ENCODE assay signal across 13 cellular contexts in the genomic region with DNA sequence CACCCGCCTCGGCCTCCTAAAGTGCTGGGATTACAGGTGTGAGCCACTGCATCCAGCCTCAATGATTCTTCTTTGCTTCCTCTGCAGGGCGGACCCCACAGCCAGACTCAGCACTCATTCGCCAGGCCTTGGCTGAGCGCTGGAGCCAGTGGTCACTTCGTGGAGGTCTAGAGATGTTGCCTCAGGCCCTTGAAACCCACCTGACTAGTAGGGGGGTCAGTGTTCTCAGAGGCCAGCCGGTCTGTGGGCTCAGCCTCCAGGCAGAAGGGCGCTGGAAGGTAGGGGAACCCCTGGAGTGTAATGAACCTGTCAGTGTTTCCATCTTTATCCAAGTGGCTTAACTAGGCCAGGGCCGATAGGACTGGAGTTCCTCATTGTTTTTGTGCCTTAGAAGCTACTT.
"Had no signal": no experiment of that assay in that cellular context is flagged by ENCODE, and none has a peak within 500 bp of the region (broad histone marks: within the 10 kb centered on the region; RNA-seq: fewer than 3 reads in every experiment).

No MANE protein-coding gene starts in this region.

- H3K27ac ChIP-seq: epithelial cell of prostate, right atrium auricular region, transverse colon had no signal

- FAIRE-seq: small intestine had no signal

- ATAC-seq: activated CD4-positive, CD25-positive, alpha-beta regulatory T cell treated with anti-CD3 and anti-CD28 coated beads, Interleukin-2, amount 50 U/mL, for 24 hours; activated CD8-positive, alpha-beta T cell treated with anti-CD3 and anti-CD28 coated beads for 36 hours; effector memory CD8-positive, alpha-beta T cell had no signal

- DNase-seq: activated CD8-positive, alpha-beta memory T cell treated with anti-CD3 and anti-CD28 coated beads, Interleukin-2, amount 50 U/mL, for 4 hours; activated CD8-positive, alpha-beta T cell treated with anti-CD3 and anti-CD28 coated beads for 36 hours; caudate nucleus; effector memory CD8-positive, alpha-beta T cell; kidney glomerular epithelial cell; SHP77 treated with DMSO at 0.1 percent for 48 hours; small intestine; substantia nigra; transverse colon had no signal

- H3K4me3 Mint-ChIP-seq: dendritic cell treated with granulocyte-macrophage colony-stimulating factor and Interleukin-4, amounts not matched to agents 40 ng/mL and 50 ng/mL, for 4 days had no signal

- H3K9me3 ChIP-seq: right atrium auricular region, transverse colon had no signal

- H3K4me3 ChIP-seq: right atrium auricular region, transverse colon had no signal

- H3K27me3 Mint-ChIP-seq: activated CD8-positive, alpha-beta T cell treated with anti-CD3 and anti-CD28 coated beads for 36 hours; dendritic cell treated with granulocyte-macrophage colony-stimulating factor and Interleukin-4, amounts not matched to agents 40 ng/mL and 50 ng/mL, for 4 days; effector memory CD8-positive, alpha-beta T cell had no signal

- H3K27ac Mint-ChIP-seq: dendritic cell treated with granulocyte-macrophage colony-stimulating factor and Interleukin-4, amounts not matched to agents 40 ng/mL and 50 ng/mL, for 4 days had no signal

- H3K9me3 Mint-ChIP-seq: activated CD8-positive, alpha-beta T cell treated with anti-CD3 and anti-CD28 coated beads for 36 hours; dendritic cell treated with granulocyte-macrophage colony-stimulating factor and Interleukin-4, amounts not matched to agents 40 ng/mL and 50 ng/mL, for 4 days; effector memory CD8-positive, alpha-beta T cell had no signal

- H3K27me3 ChIP-seq: right atrium auricular region, transverse colon had no signal
